Comparison of ENCODE assay signal across 27 cellular contexts in genomic region chr3:64871237-64871636, GRCh38.
"Had no signal": no experiment of that assay in that cellular context is flagged by ENCODE, and none has a peak within 500 bp of the region (broad histone marks: within the 10 kb centered on the region; RNA-seq: fewer than 3 reads in every experiment).

No MANE protein-coding gene starts in this region.

- H3K4me1 ChIP-seq: ascending aorta had no signal

- H3K36me3 ChIP-seq: cardiac muscle cell had no signal

- H3K4me3 ChIP-seq: ascending aorta, cardiac muscle cell had no signal

- H3K9me3 ChIP-seq: ascending aorta had no signal

- H3K27ac ChIP-seq: ascending aorta, cardiac muscle cell, VCaP had no signal

- DNase-seq: activated B cell treated with CpG ODN at 0.5 μM for 24 hours; activated CD4-positive, alpha-beta memory T cell treated with anti-CD3 and anti-CD28 coated beads for 36 hours; activated CD4-positive, alpha-beta T cell treated with anti-CD3 and anti-CD28 coated beads for 4 hours; activated CD4-positive, alpha-beta T cell treated with anti-CD3 and anti-CD28 coated beads, Interleukin-2, amount 10 ng/mL, durations not matched to agents 24 days and 14 days; activated CD4-positive, alpha-beta T cell treated with anti-CD3 and anti-CD28 coated beads, Interleukin-2, amount 50 U/mL, for 1 hour; activated CD4-positive, alpha-beta T cell treated with anti-CD3 and anti-CD28 coated beads, Interleukin-2, amount 50 U/mL, for 4 hours; activated CD4-positive, CD25-positive, alpha-beta regulatory T cell treated with anti-CD3 and anti-CD28 coated beads, Interleukin-2, amount 50 U/mL, for 72 hours; activated CD8-positive, alpha-beta memory T cell treated with anti-CD3 and anti-CD28 coated beads, Interleukin-2, amount 50 U/mL, for 4 hours; activated CD8-positive, alpha-beta T cell treated with anti-CD3 and anti-CD28 coated beads for 36 hours; activated effector memory CD4-positive, alpha-beta T cell treated with anti-CD3 and anti-CD28 coated beads, Interleukin-2, amount 50 U/mL, for 16 hours; activated naive CD4-positive, alpha-beta T cell treated with anti-CD3 and anti-CD28 coated beads, Interleukin-2, amount 10 ng/mL, durations not matched to agents 7 days and 5 days; activated naive CD4-positive, alpha-beta T cell treated with Interleukin-2 at 50 U/mL for 16 hours; activated naive CD8-positive, alpha-beta T cell treated with anti-CD3 and anti-CD28 coated beads, Interleukin-2, amount 10 ng/mL, durations not matched to agents 7 days and 5 days; activated naive CD8-positive, alpha-beta T cell treated with anti-CD3 and anti-CD28 coated beads, Interleukin-2, amount 50 U/mL, for 24 hours; activated T-cell treated with anti-CD3 and anti-CD28 coated beads for 4 hours; activated T-cell treated with anti-CD3 and anti-CD28 coated beads, Interleukin-2, amount 50 U/mL, for 1 hour; activated T-cell treated with anti-CD3 and anti-CD28 coated beads, Interleukin-2, amount 50 U/mL, for 4 hours; activated T-cell treated with anti-CD3 and anti-CD28 coated beads, Interleukin-2, amount 50 U/mL, for 72 hours; amygdala; anterior cingulate cortex; T-helper 1 cell; T-helper 2 cell; T-helper 9 cell had no signal

- H3K27me3 ChIP-seq: ascending aorta, cardiac muscle cell had no signal

- ATAC-seq: activated CD8-positive, alpha-beta T cell treated with anti-CD3 and anti-CD28 coated beads for 36 hours; activated naive CD8-positive, alpha-beta T cell treated with anti-CD3 and anti-CD28 coated beads, Interleukin-2, amount 50 U/mL, for 24 hours; activated T-cell treated with anti-CD3 and anti-CD28 coated beads, Interleukin-2, amount 50 U/mL, for 4 hours; activated T-cell treated with anti-CD3 and anti-CD28 coated beads, Interleukin-2, amount 50 U/mL, for 72 hours; activated T-helper 17 cell treated with anti-CD3 and anti-CD28 coated beads, Interleukin-2, amount 50 U/mL, for 72 hours had no signal
